22 cellular contexts compared by ENCODE assay signal in the genomic region with DNA sequence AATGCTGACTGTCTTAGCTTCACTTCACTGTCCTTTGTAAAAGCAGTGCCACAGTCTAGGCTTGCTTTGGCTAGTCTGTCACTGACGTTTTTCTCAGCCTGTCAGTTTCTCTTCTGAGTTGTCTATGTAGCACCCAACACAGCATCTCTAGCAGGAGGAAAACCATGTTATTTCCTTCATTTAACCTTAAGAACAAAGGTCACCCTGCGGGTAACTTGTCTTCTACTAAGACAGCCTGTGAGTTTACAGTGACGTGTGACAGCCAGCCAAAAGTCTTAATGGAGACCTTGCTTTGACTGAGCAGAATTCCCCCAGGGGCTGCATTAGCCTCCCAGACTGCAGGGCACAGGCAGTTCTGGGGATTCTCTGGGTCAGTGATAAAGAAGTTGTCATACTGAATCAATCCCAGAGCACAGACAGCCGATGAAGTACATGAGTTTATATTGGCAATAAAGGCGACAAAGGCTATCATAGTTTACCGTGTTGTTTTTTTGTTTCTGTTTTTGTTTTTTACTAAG.
"Had no signal": no experiment of that assay in that cellular context is flagged by ENCODE, and none has a peak within 500 bp of the region (broad histone marks: within the 10 kb centered on the region; RNA-seq: fewer than 3 reads in every experiment).

No MANE protein-coding gene starts in this region.

- DNase-seq: activated CD4-positive, CD25-positive, alpha-beta regulatory T cell treated with anti-CD3 and anti-CD28 coated beads, Interleukin-2, amount 50 U/mL, for 72 hours; activated CD8-positive, alpha-beta memory T cell treated with anti-CD3 and anti-CD28 coated beads, Interleukin-2, amount 10 ng/mL, durations not matched to agents 7 days and 5 days; activated CD8-positive, alpha-beta T cell treated with anti-CD3 and anti-CD28 coated beads, Interleukin-2, amount 10 ng/mL, durations not matched to agents 7 days and 5 days; activated naive CD8-positive, alpha-beta T cell treated with anti-CD3 and anti-CD28 coated beads, Interleukin-2, amount 50 U/mL, for 24 hours; activated T-cell treated with anti-CD3 and anti-CD28 coated beads, Interleukin-2, amount 50 U/mL, for 48 hours; amygdala; central memory CD4-positive, alpha-beta T cell; esophagus squamous epithelium; foreskin melanocyte; naive thymus-derived CD8-positive, alpha-beta T cell; posterior cingulate gyrus; stimulated activated CD4-positive, alpha-beta T cell treated with anti-CD3 and anti-CD28 coated beads, Interleukin-12 subunit alpha, Interleukin-12 subunit beta, amount 100 ng/mL, for 4 hours; stimulated activated CD4-positive, alpha-beta T cell treated with anti-CD3 and anti-CD28 coated beads, Interleukin-4, amount 100 ng/mL, for 1 hour; stimulated activated naive CD8-positive, alpha-beta T cell treated with anti-CD3 and anti-CD28 coated beads, Interleukin-15, Interleukin-2, amounts not matched to agents 100 U/mL and 50 U/mL, for 24 hours; T-helper 2 cell; testis; trophoblast cell had no signal

- H3K27me3 ChIP-seq: esophagus squamous epithelium, testis had no signal

- FAIRE-seq: urothelium cell line had no signal

- H3K27ac ChIP-seq: esophagus squamous epithelium, skin epidermis, testis had no signal

- H3K27me3 Mint-ChIP-seq: activated CD8-positive, alpha-beta memory T cell treated with anti-CD3 and anti-CD28 coated beads, Interleukin-2, amount 10 ng/mL, durations not matched to agents 7 days and 5 days; activated naive CD8-positive, alpha-beta T cell treated with anti-CD3 and anti-CD28 coated beads, Interleukin-2, amount 50 U/mL, for 24 hours had no signal

- H3K9me3 ChIP-seq: esophagus squamous epithelium, testis had no signal

- H3K36me3 ChIP-seq: esophagus squamous epithelium had no signal

- H3K4me3 ChIP-seq: esophagus squamous epithelium, skin epidermis, testis had no signal

- H3K4me3 Mint-ChIP-seq: activated CD8-positive, alpha-beta memory T cell treated with anti-CD3 and anti-CD28 coated beads, Interleukin-2, amount 10 ng/mL, durations not matched to agents 7 days and 5 days; activated CD8-positive, alpha-beta T cell treated with anti-CD3 and anti-CD28 coated beads, Interleukin-2, amount 10 ng/mL, durations not matched to agents 7 days and 5 days; activated naive CD4-positive, alpha-beta T cell treated with anti-CD3 and anti-CD28 coated beads, Interleukin-2, amount 50 U/mL, for 24 hours; activated naive CD8-positive, alpha-beta T cell treated with anti-CD3 and anti-CD28 coated beads, Interleukin-2, amount 50 U/mL, for 24 hours; naive thymus-derived CD8-positive, alpha-beta T cell had no signal

- H3K27ac Mint-ChIP-seq: activated CD8-positive, alpha-beta memory T cell treated with anti-CD3 and anti-CD28 coated beads, Interleukin-2, amount 10 ng/mL, durations not matched to agents 7 days and 5 days; activated CD8-positive, alpha-beta T cell treated with anti-CD3 and anti-CD28 coated beads, Interleukin-2, amount 10 ng/mL, durations not matched to agents 7 days and 5 days; activated naive CD4-positive, alpha-beta T cell treated with anti-CD3 and anti-CD28 coated beads, Interleukin-2, amount 50 U/mL, for 24 hours; activated naive CD8-positive, alpha-beta T cell treated with anti-CD3 and anti-CD28 coated beads, Interleukin-2, amount 50 U/mL, for 24 hours; activated T-helper 2 cell treated with anti-CD3 and anti-CD28 coated beads, Interferon-gamma antibody, Interleukin-2, Interleukin-4, amounts not matched to agents 10 μg/mL and 5 μg/mL and 100 μg/mL, durations not matched to agents 14 hours and 24 hours and 36 hours; naive thymus-derived CD8-positive, alpha-beta T cell had no signal

- H3K4me1 Mint-ChIP-seq: activated CD8-positive, alpha-beta memory T cell treated with anti-CD3 and anti-CD28 coated beads, Interleukin-2, amount 10 ng/mL, durations not matched to agents 7 days and 5 days; activated naive CD4-positive, alpha-beta T cell treated with anti-CD3 and anti-CD28 coated beads, Interleukin-2, amount 50 U/mL, for 24 hours; activated naive CD8-positive, alpha-beta T cell treated with anti-CD3 and anti-CD28 coated beads, Interleukin-2, amount 50 U/mL, for 24 hours; naive thymus-derived CD8-positive, alpha-beta T cell had no signal

- ATAC-seq: activated CD8-positive, alpha-beta memory T cell treated with anti-CD3 and anti-CD28 coated beads, Interleukin-2, amount 10 ng/mL, durations not matched to agents 7 days and 5 days; activated CD8-positive, alpha-beta T cell treated with anti-CD3 and anti-CD28 coated beads, Interleukin-2, amount 10 ng/mL, durations not matched to agents 7 days and 5 days; activated naive CD8-positive, alpha-beta T cell treated with anti-CD3 and anti-CD28 coated beads, Interleukin-2, amount 50 U/mL, for 24 hours; naive thymus-derived CD8-positive, alpha-beta T cell; sciatic nerve; stimulated activated naive CD8-positive, alpha-beta T cell treated with anti-CD3 and anti-CD28 coated beads, Interleukin-15, Interleukin-2, amounts not matched to agents 100 U/mL and 50 U/mL, for 24 hours had no signal

- H3K36me3 Mint-ChIP-seq: activated CD8-positive, alpha-beta memory T cell treated with anti-CD3 and anti-CD28 coated beads, Interleukin-2, amount 10 ng/mL, durations not matched to agents 7 days and 5 days; activated naive CD4-positive, alpha-beta T cell treated with anti-CD3 and anti-CD28 coated beads, Interleukin-2, amount 50 U/mL, for 24 hours had no signal

- H3K4me1 ChIP-seq: esophagus squamous epithelium, testis had no signal
